Comparison of ENCODE assay signal across 1 cellular context in the genomic region with DNA sequence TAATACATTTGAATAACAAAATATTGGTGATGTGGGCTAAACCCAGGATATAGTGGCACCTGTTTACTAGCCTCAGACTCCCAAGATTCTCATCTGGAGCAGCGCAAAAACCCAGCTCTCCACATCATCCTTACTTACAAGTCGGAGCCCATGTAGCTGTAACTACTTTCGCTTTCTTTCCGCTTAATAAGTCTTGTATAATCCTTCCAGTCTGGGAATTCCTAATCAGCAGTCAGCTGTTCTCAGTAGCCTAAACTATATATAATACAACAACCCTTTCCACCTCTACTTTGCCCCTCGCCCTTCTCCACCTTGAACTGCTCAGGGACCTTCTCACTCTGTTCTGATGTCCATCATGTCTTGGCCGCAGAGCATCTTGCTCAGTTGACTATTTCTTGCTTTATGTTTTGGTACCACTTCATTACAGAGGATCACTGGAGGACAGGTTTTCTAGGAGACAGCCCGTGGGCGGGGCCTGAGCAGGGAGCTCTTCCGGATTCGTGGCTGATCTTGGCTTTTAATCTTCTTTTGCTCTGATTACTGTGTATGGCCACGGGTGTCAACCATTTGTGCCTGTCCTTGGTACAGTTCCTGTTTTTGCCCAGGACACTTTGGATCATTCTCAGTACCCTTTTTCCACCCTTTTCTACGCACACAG.
TF ChIP-seq lines count a peak whose summit lies in the region.

No MANE protein-coding gene starts in this region.

TF ChIP-seq in WTC11, 78 proteins besides CTCF, POLR2A, EP300 and RAD21 (continued from another document):
- TF ChIP-seq AFF4 (CRISPR knock-in tag; IDR thresholded peaks at IDR 0.05; ENCODE audit: borderline replicate concordance) (no peak), ZNF396 (CRISPR knock-in tag; IDR thresholded peaks at IDR 0.05; ENCODE audit: borderline replicate concordance) (no peak), AR (CRISPR knock-in tag; IDR thresholded peaks at IDR 0.05) (no peak), ARID4B (CRISPR knock-in tag; IDR thresholded peaks at IDR 0.05; ENCODE audit: borderline replicate concordance) (no peak), NFATC4 (CRISPR knock-in tag; IDR thresholded peaks at IDR 0.05) (no peak)
- TF ChIP-seq, protein P1, sequence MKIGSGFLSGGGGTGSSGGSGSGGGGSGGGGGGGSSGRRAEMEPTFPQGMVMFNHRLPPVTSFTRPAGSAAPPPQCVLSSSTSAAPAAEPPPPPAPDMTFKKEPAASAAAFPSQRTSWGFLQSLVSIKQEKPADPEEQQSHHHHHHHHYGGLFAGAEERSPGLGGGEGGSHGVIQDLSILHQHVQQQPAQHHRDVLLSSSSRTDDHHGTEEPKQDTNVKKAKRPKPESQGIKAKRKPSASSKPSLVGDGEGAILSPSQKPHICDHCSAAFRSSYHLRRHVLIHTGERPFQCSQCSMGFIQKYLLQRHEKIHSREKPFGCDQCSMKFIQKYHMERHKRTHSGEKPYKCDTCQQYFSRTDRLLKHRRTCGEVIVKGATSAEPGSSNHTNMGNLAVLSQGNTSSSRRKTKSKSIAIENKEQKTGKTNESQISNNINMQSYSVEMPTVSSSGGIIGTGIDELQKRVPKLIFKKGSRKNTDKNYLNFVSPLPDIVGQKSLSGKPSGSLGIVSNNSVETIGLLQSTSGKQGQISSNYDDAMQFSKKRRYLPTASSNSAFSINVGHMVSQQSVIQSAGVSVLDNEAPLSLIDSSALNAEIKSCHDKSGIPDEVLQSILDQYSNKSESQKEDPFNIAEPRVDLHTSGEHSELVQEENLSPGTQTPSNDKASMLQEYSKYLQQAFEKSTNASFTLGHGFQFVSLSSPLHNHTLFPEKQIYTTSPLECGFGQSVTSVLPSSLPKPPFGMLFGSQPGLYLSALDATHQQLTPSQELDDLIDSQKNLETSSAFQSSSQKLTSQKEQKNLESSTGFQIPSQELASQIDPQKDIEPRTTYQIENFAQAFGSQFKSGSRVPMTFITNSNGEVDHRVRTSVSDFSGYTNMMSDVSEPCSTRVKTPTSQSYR (CRISPR knock-in tag; IDR thresholded peaks at IDR 0.05): no peak
